In genomic region chr17:179721-180379, GRCh38 we compare ENCODE assay signal across 15 cellular contexts. TPM values are rescaled to one million over a fixed set of nuclear protein-coding genes. Genes with fewer than 3 reads are reported as not detected.
DNase-seq lines count a peak whose midpoint lies in the region; ATAC-seq and TF ChIP-seq lines count a peak whose summit lies in the region.
"Had no signal": no experiment of that assay in that cellular context is flagged by ENCODE, and none has a peak within 500 bp of the region (broad histone marks: within the 10 kb centered on the region; RNA-seq: fewer than 3 reads in every experiment).

No MANE protein-coding gene starts in this region.

- H3K9me3 Mint-ChIP-seq in nephron (no peaks in the 10 kb centered on the region), type B pancreatic cell (no peaks in the 10 kb centered on the region)
- H3K9me3 Mint-ChIP-seq: activated CD4-positive, alpha-beta memory T cell treated with anti-CD3 and anti-CD28 coated beads, Interleukin-2, amount 10 ng/mL, durations not matched to agents 7 days and 5 days; activated naive CD4-positive, alpha-beta T cell treated with anti-CD3 and anti-CD28 coated beads, Interleukin-2, amount 50 U/mL, for 24 hours; T-cell had no signal

- no peak for TF ChIP-seq POLR2A in heart left ventricle (IDR thresholded peaks at IDR 0.05)

- H3K4me1 ChIP-seq in heart left ventricle = peaks cover 0 to 33% (median 14%) of the 10 kb centered on the region in 12 donors
- H3K4me1 ChIP-seq: parathyroid adenoma had no signal

- TF ChIP-seq CTCF in heart left ventricle (IDR thresholded peaks at IDR 0.05) = no peak
- no peak for TF ChIP-seq CTCF in nephron (IDR thresholded peaks at IDR 0.05; ENCODE audit: unreplicated experiment in 3 of 3)
- no peak for TF ChIP-seq CTCF in type B pancreatic cell (conservative IDR thresholded peaks at IDR 0.05)

- no peaks in the 10 kb centered on the region for H3K36me3 ChIP-seq in heart left ventricle

- H3K4me3 Mint-ChIP-seq in nephron (peak overlapping the region; percentile 55 to 77 (median 70)), type B pancreatic cell (peak overlapping the region; percentile 25)
- H3K4me3 Mint-ChIP-seq: activated CD4-positive, alpha-beta memory T cell treated with anti-CD3 and anti-CD28 coated beads, Interleukin-2, amount 10 ng/mL, durations not matched to agents 7 days and 5 days; activated naive CD4-positive, alpha-beta T cell treated with anti-CD3 and anti-CD28 coated beads, Interleukin-2, amount 50 U/mL, for 24 hours had no signal

- 16 to 35% (median 19%) methylated on average over 8 to 33 of the region's 33 CpGs for whole genome bisulfite sequencing in heart left ventricle, 4 donors

- DNase-seq in NCI-H1417 (lab: John Stamatoyannopoulos, UW) (peak in 2 of 3 experiments; percentile 6 to 21), NCI-H1417 treated with DMSO at 0.1 percent for 48 hours (lab: John Stamatoyannopoulos, UW) (no peak), heart left ventricle (peak in 1 of 5 donors; percentile 32), type B pancreatic cell (ENCODE audit: extremely low spot score, unreplicated experiment) (no peak), kidney tubule cell (ENCODE audit: low spot score) (no peak), dedifferentiated amniotic fluid mesenchymal stem cell (ENCODE audit: extremely low spot score) (no peak), posterior vena cava (ENCODE audit: low spot score) (no peak)
- DNase-seq: activated CD4-positive, alpha-beta memory T cell treated with anti-CD3 and anti-CD28 coated beads, Interleukin-2, amount 10 ng/mL, durations not matched to agents 7 days and 5 days; MM.1S; NCI-H69; T-cell had no signal

- H3K27me3 ChIP-seq in heart left ventricle = peaks cover 0 to 45% (median 25%) of the 10 kb centered on the region in 9 donors

- H3K27me3 Mint-ChIP-seq in nephron (ENCODE audit: low read depth) (peaks cover 28% of the 10 kb centered on the region), type B pancreatic cell (peaks cover 57% of the 10 kb centered on the region)

- peak in 1 of 4 donors; percentile 12 for ATAC-seq in heart left ventricle
- ATAC-seq: T-cell had no signal

- no peaks in the 10 kb centered on the region for H3K9me3 ChIP-seq in heart left ventricle

- H3K27ac Mint-ChIP-seq in nephron (peak overlapping the region in 1 of 3 experiments; percentile 14), type B pancreatic cell (no peak overlapping the region)
- H3K27ac Mint-ChIP-seq: activated CD4-positive, alpha-beta memory T cell treated with anti-CD3 and anti-CD28 coated beads, Interleukin-2, amount 10 ng/mL, durations not matched to agents 7 days and 5 days; activated naive CD4-positive, alpha-beta T cell treated with anti-CD3 and anti-CD28 coated beads, Interleukin-2, amount 50 U/mL, for 24 hours; T-cell had no signal

- H3K36me3 Mint-ChIP-seq in nephron (ENCODE audit: low read depth) = no peaks in the 10 kb centered on the region
- no peaks in the 10 kb centered on the region for H3K36me3 Mint-ChIP-seq in type B pancreatic cell
- H3K36me3 Mint-ChIP-seq: activated naive CD4-positive, alpha-beta T cell treated with anti-CD3 and anti-CD28 coated beads, Interleukin-2, amount 50 U/mL, for 24 hours; T-cell had no signal

- intact Hi-C loops in heart left ventricle (cut with DNase I) = loop anchor here in 3 of 10 donors (5.0 kb wide), 2 partner anchors 52 to 207 kb away; no protein-coding TSS in a partner anchor
- intact Hi-C loops in posterior vena cava (cut with DNase I) = no loop called here

- H3K27ac ChIP-seq in heart left ventricle = peak overlapping the region; percentile 57 to 92 (median 84)
- H3K27ac ChIP-seq: 22Rv1, parathyroid adenoma had no signal

- H3K4me1 Mint-ChIP-seq in nephron (peaks cover 22% of the 10 kb centered on the region), type B pancreatic cell (ENCODE audit: unreplicated experiment) (peaks cover 13% of the 10 kb centered on the region)

- H3K4me3 ChIP-seq in heart left ventricle = peak overlapping the region; percentile 50 to 75 (median 64)

RNA-seq across cellular contexts. Expression of gene DOC2B, which starts 1.6 kb away (rescaled TPM):
- total RNA-seq in heart left ventricle = 10 to 100 TPM in 2 of 9 donors, 1 to 10 TPM in 7; 1.7 to 13.0 (median 6.3) TPM
- 1 to 10 TPM; 2.4 to 5.8 TPM for polyA plus RNA-seq in heart left ventricle
- total RNA-seq in type B pancreatic cell (ENCODE audit: low replicate concordance) = 3.1 and 6.3 TPM in 2 replicates
- total RNA-seq in posterior vena cava = 10 to 100 TPM; 11.9 to 18.5 TPM
- total RNA-seq: activated CD4-positive, alpha-beta memory T cell treated with anti-CD3 and anti-CD28 coated beads, Interleukin-2, amount 10 ng/mL, durations not matched to agents 7 days and 5 days had no signal

RNA-seq across cellular contexts. Expression of gene SCGB1C2, which starts 42.5 kb away (rescaled TPM):
- total RNA-seq in heart left ventricle = not detected
- not detected for polyA plus RNA-seq in heart left ventricle
- total RNA-seq in type B pancreatic cell (ENCODE audit: low replicate concordance) = not detected in 2 replicates
- not detected for total RNA-seq in posterior vena cava
- total RNA-seq: activated CD4-positive, alpha-beta memory T cell treated with anti-CD3 and anti-CD28 coated beads, Interleukin-2, amount 10 ng/mL, durations not matched to agents 7 days and 5 days; T-cell had no signal

Comparison
In these comparisons a context has a peak if more than half of its experiments do, and no peak if none do; other contexts are left out.
1. DNase-seq: peak in NCI-H1417 (2 of 3); none in NCI-H1417 treated with DMSO at 0.1 percent for 48 hours (single experiment), type B pancreatic cell (single experiment), kidney tubule cell (single experiment), dedifferentiated amniotic fluid mesenchymal stem cell (single experiment) and posterior vena cava (single experiment).